Comparison of ENCODE assay signal across 2 cellular contexts in the genomic region with DNA sequence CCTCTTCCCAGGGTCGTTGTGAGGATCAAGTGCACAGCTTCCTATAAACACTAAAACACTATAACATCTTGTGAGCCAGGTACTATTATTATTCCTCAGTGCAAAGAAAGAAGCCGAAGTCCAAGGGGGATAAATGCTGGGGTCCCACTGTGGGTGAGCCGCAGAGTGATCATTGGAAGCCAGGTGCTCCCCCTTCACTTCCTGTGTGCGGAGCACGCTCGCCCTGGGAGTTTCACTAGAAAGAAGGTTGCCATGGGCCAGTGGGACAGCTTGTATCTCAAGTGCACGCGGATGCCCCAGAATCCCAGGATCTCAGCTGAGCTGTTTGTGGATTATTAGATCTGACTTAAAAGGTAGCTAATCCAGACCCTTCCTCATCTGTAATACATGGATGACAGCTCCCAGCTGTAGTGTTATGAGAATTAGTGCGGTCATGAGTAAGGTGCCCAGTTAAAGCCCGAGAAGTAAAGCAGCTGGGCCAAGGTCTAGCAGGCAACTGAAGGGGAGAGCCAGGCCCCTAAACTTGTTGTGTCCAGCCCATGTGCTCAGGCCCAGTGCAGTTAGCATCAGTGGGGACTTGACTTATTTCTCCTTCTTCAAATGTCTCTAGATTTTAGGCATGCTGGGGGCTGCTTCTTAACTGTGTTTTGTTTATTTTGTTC.
TF ChIP-seq lines count a peak whose summit lies in the region.

No MANE protein-coding gene starts in this region.

TF ChIP-seq in HCT116, 20 proteins besides CTCF, POLR2A, EP300 and RAD21:
- TF ChIP-seq POLR2AphosphoS5 (IDR thresholded peaks at IDR 0.05; ENCODE audit: low read depth, low read length) (no peak), EZH2 (IDR thresholded peaks at IDR 0.05) (no peak), CEBPB (IDR thresholded peaks at IDR 0.05; ENCODE audit: low read depth) (no peak), FOSL1 (IDR thresholded peaks at IDR 0.05; ENCODE audit: low read depth) (no peak), EZH2phosphoT487 (IDR thresholded peaks at IDR 0.05; ENCODE audit: borderline replicate concordance) (no peak), SP1 (IDR thresholded peaks at IDR 0.05; ENCODE audit: low read depth) (no peak), EGR1 (IDR thresholded peaks at IDR 0.05; ENCODE audit: low read depth) (no peak), TCF7L2 (IDR thresholded peaks at IDR 0.05; ENCODE audit: borderline replicate concordance, extremely low read depth, insufficient read depth, insufficient read length) (no peak), YY1 (IDR thresholded peaks at IDR 0.05; ENCODE audit: extremely low read depth, insufficient replicate concordance, low read depth, low read length) (no peak), ELF1 (IDR thresholded peaks at IDR 0.05; ENCODE audit: borderline replicate concordance, low read depth) (no peak), ZFX (IDR thresholded peaks at IDR 0.05) (no peak), CBX3 (IDR thresholded peaks at IDR 0.05; ENCODE audit: low read depth) (no peak)
- TF ChIP-seq, protein P1, sequence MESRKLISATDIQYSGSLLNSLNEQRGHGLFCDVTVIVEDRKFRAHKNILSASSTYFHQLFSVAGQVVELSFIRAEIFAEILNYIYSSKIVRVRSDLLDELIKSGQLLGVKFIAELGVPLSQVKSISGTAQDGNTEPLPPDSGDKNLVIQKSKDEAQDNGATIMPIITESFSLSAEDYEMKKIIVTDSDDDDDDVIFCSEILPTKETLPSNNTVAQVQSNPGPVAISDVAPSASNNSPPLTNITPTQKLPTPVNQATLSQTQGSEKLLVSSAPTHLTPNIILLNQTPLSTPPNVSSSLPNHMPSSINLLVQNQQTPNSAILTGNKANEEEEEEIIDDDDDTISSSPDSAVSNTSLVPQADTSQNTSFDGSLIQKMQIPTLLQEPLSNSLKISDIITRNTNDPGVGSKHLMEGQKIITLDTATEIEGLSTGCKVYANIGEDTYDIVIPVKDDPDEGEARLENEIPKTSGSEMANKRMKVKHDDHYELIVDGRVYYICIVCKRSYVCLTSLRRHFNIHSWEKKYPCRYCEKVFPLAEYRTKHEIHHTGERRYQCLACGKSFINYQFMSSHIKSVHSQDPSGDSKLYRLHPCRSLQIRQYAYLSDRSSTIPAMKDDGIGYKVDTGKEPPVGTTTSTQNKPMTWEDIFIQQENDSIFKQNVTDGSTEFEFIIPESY (IDR thresholded peaks at IDR 0.05; ENCODE audit: extremely low read depth, insufficient replicate concordance, low read length), result no peak

TF ChIP-seq in K562, 482 proteins besides CTCF, POLR2A, EP300 and RAD21:
- TF ChIP-seq PHF8 (IDR thresholded peaks at IDR 0.05; ENCODE audit: borderline replicate concordance, low read length) (no peak), SMARCA4 (IDR thresholded peaks at IDR 0.05) (no peak), ETV5 (CRISPR knock-in tag; IDR thresholded peaks at IDR 0.05; ENCODE audit: low read depth) (0 out of 2 replicates have a peak, but pooled peaks have one; percentile 21), ETV1 (tag; conservative IDR thresholded peaks at IDR 0.05; ENCODE audit: low read depth) (peak; percentile 31; the same call in 1 of the 2 replicates), ZNF263 (CRISPR knock-in tag; IDR thresholded peaks at IDR 0.05; ENCODE audit: borderline replicate concordance) (peak; percentile 87), MYC (IDR thresholded peaks at IDR 0.05; ENCODE audit: low read depth, low read length) (0 out of 2 replicates have a peak, but pooled peaks have one; percentile 9), MYC (CRISPR knock-in tag; IDR thresholded peaks at IDR 0.05; ENCODE audit: borderline replicate concordance, low read depth) (no peak), EP400 (IDR thresholded peaks at IDR 0.05) (0 out of 2 replicates have a peak, but pooled peaks have one; percentile 22)
- TF ChIP-seq, protein P2, sequence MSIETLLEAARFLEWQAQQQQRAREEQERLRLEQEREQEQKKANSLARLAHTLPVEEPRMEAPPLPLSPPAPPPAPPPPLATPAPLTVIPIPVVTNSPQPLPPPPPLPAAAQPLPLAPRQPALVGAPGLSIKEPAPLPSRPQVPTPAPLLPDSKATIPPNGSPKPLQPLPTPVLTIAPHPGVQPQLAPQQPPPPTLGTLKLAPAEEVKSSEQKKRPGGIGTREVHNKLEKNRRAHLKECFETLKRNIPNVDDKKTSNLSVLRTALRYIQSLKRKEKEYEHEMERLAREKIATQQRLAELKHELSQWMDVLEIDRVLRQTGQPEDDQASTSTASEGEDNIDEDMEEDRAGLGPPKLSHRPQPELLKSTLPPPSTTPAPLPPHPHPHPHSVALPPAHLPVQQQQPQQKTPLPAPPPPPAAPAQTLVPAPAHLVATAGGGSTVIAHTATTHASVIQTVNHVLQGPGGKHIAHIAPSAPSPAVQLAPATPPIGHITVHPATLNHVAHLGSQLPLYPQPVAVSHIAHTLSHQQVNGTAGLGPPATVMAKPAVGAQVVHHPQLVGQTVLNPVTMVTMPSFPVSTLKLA (conservative IDR thresholded peaks at IDR 0.05), result peak in 1 of 2 experiments; percentile 12; a peak in 1 of 4 replicates
